9 cellular contexts compared by ENCODE assay signal in genomic region chr7:28151965-28152364, GRCh38. TPM values are rescaled to one million over a fixed set of nuclear protein-coding genes. Genes with fewer than 3 reads are reported as not detected.
DNase-seq lines count a peak whose midpoint lies in the region; ATAC-seq and TF ChIP-seq lines count a peak whose summit lies in the region.
"Had no signal": no experiment of that assay in that cellular context is flagged by ENCODE, and none has a peak within 500 bp of the region (broad histone marks: within the 10 kb centered on the region; RNA-seq: fewer than 3 reads in every experiment).

No MANE protein-coding gene starts in this region.

- TF ChIP-seq CTCF in SK-N-SH (IDR thresholded peaks at IDR 0.05) (no peak), GM23338 (conservative IDR thresholded peaks at IDR 0.05; ENCODE audit: low read depth in 2 of 2) (no peak)

- POLR2A ChIA-PET in SK-N-SH (lab: Yijun Ruan, JAX), result no interaction called here

- H3K9me3 Mint-ChIP-seq in activated naive CD8-positive, alpha-beta T cell treated with anti-CD3 and anti-CD28 coated beads for 36 hours, result peaks cover 10% of the 10 kb centered on the region
- no peaks in the 10 kb centered on the region for H3K9me3 Mint-ChIP-seq in GM23338

- no peak for TF ChIP-seq RAD21 in SK-N-SH (IDR thresholded peaks at IDR 0.05; ENCODE audit: low read length)

- WGBS in SK-N-SH (ENCODE audit: low lambda C conversion rate), result 87% methylated on average over 4 of the region's 4 CpGs

- H3F3A ChIP-seq in SK-N-SH (replicated peaks; ENCODE audit: insufficient read depth) (peaks cover 7% of the 10 kb centered on the region), GM23338 (replicated peaks; ENCODE audit: low read depth) (no peaks in the 10 kb centered on the region)

- no peak overlapping the region for H3K9ac ChIP-seq in SK-N-SH

- H3K79me2 ChIP-seq in SK-N-SH (ENCODE audit: insufficient read depth), result peaks cover 5% of the 10 kb centered on the region
- H3K79me2 ChIP-seq in GM23338 (replicated peaks; ENCODE audit: insufficient read depth), result peaks cover 51% of the 10 kb centered on the region

- no peak for TF ChIP-seq EP300 in SK-N-SH (IDR thresholded peaks at IDR 0.05; ENCODE audit: borderline replicate concordance in 1 of 2, low read depth in 1 of 2, low read length in 1 of 2)

- H3K9me2 ChIP-seq in SK-N-SH (no peaks in the 10 kb centered on the region), GM23338 (ENCODE audit: insufficient read depth) (peaks cover 6% of the 10 kb centered on the region)

- H3K4me3 ChIP-seq in SK-N-SH (ENCODE audit: low read depth in 2 of 2, low read length in 1 of 2) (no peak overlapping the region), GM23338 (no peak overlapping the region)
- H3K4me3 ChIP-seq: upper lobe of left lung had no signal

- H3K36me3 Mint-ChIP-seq in activated naive CD8-positive, alpha-beta T cell treated with anti-CD3 and anti-CD28 coated beads for 36 hours, result peaks cover 28% of the 10 kb centered on the region
- no peaks in the 10 kb centered on the region for H3K36me3 Mint-ChIP-seq in GM23338 (ENCODE audit: low read depth)

- H2AFZ ChIP-seq in SK-N-SH (ENCODE audit: low read depth) (peak overlapping the region; percentile 14; the same call in 1 of the 2 replicates), GM23338 (no peak overlapping the region)

- H3K27me3 Mint-ChIP-seq in activated naive CD8-positive, alpha-beta T cell treated with anti-CD3 and anti-CD28 coated beads for 36 hours, result no peaks in the 10 kb centered on the region
- H3K27me3 Mint-ChIP-seq in GM23338 (ENCODE audit: insufficient read depth, low read depth, poor library complexity), result no peaks in the 10 kb centered on the region

- CTCF ChIA-PET in SK-N-SH (lab: Yijun Ruan, JAX), result interaction anchor here (0.7 to 1.5 kb wide), 4 partner anchors 8 to 174 kb away, joined by 3 to 5 read pairs (median 3); no protein-coding TSS in a partner anchor

- no peaks in the 10 kb centered on the region for H3K36me3 ChIP-seq in SK-N-SH (replicated peaks in 1 of 2; ENCODE audit: control insufficient read depth in 1 of 2, insufficient read depth in 2 of 2, low read length in 1 of 2)
- H3K36me3 ChIP-seq in GM23338 (ENCODE audit: insufficient read depth), result no peaks in the 10 kb centered on the region
- H3K36me3 ChIP-seq: upper lobe of left lung had no signal

- H3K27ac ChIP-seq in SK-N-SH (ENCODE audit: low read depth in 2 of 2, low read length in 1 of 2), result peak overlapping the region in 1 of 2 experiments; percentile 26; a peak in 1 of 4 replicates
- no peak overlapping the region for H3K27ac ChIP-seq in GM23338 (ENCODE audit: low read depth)
- H3K27ac ChIP-seq: upper lobe of left lung had no signal

- peaks cover 69% of the 10 kb centered on the region for H3K4me1 Mint-ChIP-seq in activated naive CD8-positive, alpha-beta T cell treated with anti-CD3 and anti-CD28 coated beads for 36 hours
- peaks cover 27% of the 10 kb centered on the region for H3K4me1 Mint-ChIP-seq in GM23338

- 0 out of 2 replicates have a peak overlapping the region, but pooled peaks have one; percentile 8 for H3K4me2 ChIP-seq in SK-N-SH
- H3K4me2 ChIP-seq in GM23338, result no peak overlapping the region

- H3K4me1 ChIP-seq in SK-N-SH (ENCODE audit: control insufficient read depth in 1 of 2, insufficient read depth in 2 of 2, low read depth in 1 of 2, low read length in 1 of 2) (peaks cover 0 to 10% of the 10 kb centered on the region in 2 experiments; a peak in 1 of 4 replicates), GM23338 (ENCODE audit: insufficient read depth) (peaks cover 11% of the 10 kb centered on the region)

- H3K4me3 Mint-ChIP-seq in activated naive CD8-positive, alpha-beta T cell treated with anti-CD3 and anti-CD28 coated beads for 36 hours, result no peak overlapping the region
- H3K4me3 Mint-ChIP-seq in GM23338, result no peak overlapping the region

- ATAC-seq in SK-N-SH treated with all-trans-retinoic acid at 6 μM for 48 hours (no peak), HG03354 (IDR thresholded peaks at IDR 0.05; ENCODE audit: poor library complexity, severe bottlenecking, unreplicated experiment) (peak; percentile 40), GM23338 (no peak), HG03039 (IDR thresholded peaks at IDR 0.05; ENCODE audit: unreplicated experiment) (no peak)

- no peaks in the 10 kb centered on the region for H4K20me1 ChIP-seq in SK-N-SH (ENCODE audit: insufficient read depth)
- H4K20me1 ChIP-seq in GM23338 (replicated peaks; ENCODE audit: insufficient read depth), result no peaks in the 10 kb centered on the region

- no peak for DNase-seq in SK-N-SH
- DNase-seq in activated naive CD8-positive, alpha-beta T cell treated with anti-CD3 and anti-CD28 coated beads for 36 hours, result no peak
- DNase-seq in renal cortical epithelial cell (ENCODE audit: low read depth), result peak; percentile 19
- no peak for DNase-seq in NCI-H1930 (lab: John Stamatoyannopoulos, UW)
- no peak for DNase-seq in GM23338 (ENCODE audit: low spot score)
- DNase-seq: upper lobe of left lung had no signal

- no peaks in the 10 kb centered on the region for H3K27me3 ChIP-seq in SK-N-SH (ENCODE audit: insufficient read depth)
- no peaks in the 10 kb centered on the region for H3K27me3 ChIP-seq in GM23338 (ENCODE audit: insufficient read depth)
- H3K27me3 ChIP-seq: upper lobe of left lung had no signal

- H3K9me3 ChIP-seq in SK-N-SH, result no peaks in the 10 kb centered on the region
- H3K9me3 ChIP-seq: upper lobe of left lung had no signal

- H3K27ac Mint-ChIP-seq in activated naive CD8-positive, alpha-beta T cell treated with anti-CD3 and anti-CD28 coated beads for 36 hours, result peak overlapping the region; percentile 81
- H3K27ac Mint-ChIP-seq in GM23338, result no peak overlapping the region

TF ChIP-seq in SK-N-SH, 30 proteins besides CTCF, POLR2A, EP300 and RAD21:
- no peak for TF ChIP-seq TAF1 (IDR thresholded peaks at IDR 0.05; ENCODE audit: borderline replicate concordance, low read depth, low read length)
TF ChIP-seq in SK-N-SH: peak in this region for 0.

TF ChIP-seq in SK-N-SH treated with all-trans-retinoic acid at 6 μM for 48 hours, 23 proteins besides CTCF, POLR2A, EP300 and RAD21 (continues in another document):
- TF ChIP-seq ZNF565 (CRISPR knock-in tag; conservative IDR thresholded peaks at IDR 0.05; ENCODE audit: low read depth) (no peak), ARNTL (CRISPR knock-in tag; IDR thresholded peaks at IDR 0.05; ENCODE audit: borderline replicate concordance, low read depth) (no peak), ESRRG (CRISPR knock-in tag; IDR thresholded peaks at IDR 0.05) (no peak), ZNF8 (CRISPR knock-in tag; IDR thresholded peaks at IDR 0.05) (no peak), ZC3H10 (CRISPR knock-in tag; IDR thresholded peaks at IDR 0.05) (no peak), CREB5 (CRISPR knock-in tag; IDR thresholded peaks at IDR 0.05; ENCODE audit: low read depth) (no peak), RARB (CRISPR knock-in tag; IDR thresholded peaks at IDR 0.05) (no peak)

TF ChIP-seq in GM23338, 12 proteins besides CTCF, POLR2A, EP300 and RAD21 (continues in another document):
- TF ChIP-seq ZNF114 (CRISPR knock-in tag; IDR thresholded peaks at IDR 0.05) (no peak), REST (IDR thresholded peaks at IDR 0.05; ENCODE audit: unreplicated experiment) (no peak), ZNF331 (CRISPR knock-in tag; IDR thresholded peaks at IDR 0.05; ENCODE audit: low read depth) (no peak), CREB1 (CRISPR knock-in tag; IDR thresholded peaks at IDR 0.05; ENCODE audit: low read depth) (no peak), EZH2phosphoT487 (IDR thresholded peaks at IDR 0.05; ENCODE audit: unreplicated experiment) (no peak), JUNB (IDR thresholded peaks at IDR 0.05; ENCODE audit: unreplicated experiment) (no peak)

RNA-seq across cellular contexts. Expression of gene JAZF1, which starts 28.6 kb away (rescaled TPM):
- polyA plus RNA-seq in SK-N-SH (2012; rRNA removed) (1.3 and 1.7 TPM in 2 replicates), GM23338 (2016; fragmentation: Nextera tagmentation; extraction: Ambion mirVana) (10.8 and 12.2 TPM in 2 replicates)
- polyA plus RNA-seq in SK-N-SH (2012; cell fraction: cytosol; rRNA removed), result 3.0 and 3.5 TPM in 2 replicates
- 1.6 and 2.2 TPM in 2 replicates for polyA plus RNA-seq in SK-N-SH (2012; cell fraction: nucleus; rRNA removed)
- total RNA-seq in activated naive CD8-positive, alpha-beta T cell treated with anti-CD3 and anti-CD28 coated beads for 36 hours, result 1 to 10 TPM; 6.6 to 7.4 TPM
- total RNA-seq in renal cortical epithelial cell, result 4.3 and 9.6 TPM in 2 replicates
- 21.4 and 22.2 TPM in 2 replicates for total RNA-seq in GM23338 (2014; rRNA removed; shearing (Covaris generic))
